8 cellular contexts compared by ENCODE assay signal in the genomic region with DNA sequence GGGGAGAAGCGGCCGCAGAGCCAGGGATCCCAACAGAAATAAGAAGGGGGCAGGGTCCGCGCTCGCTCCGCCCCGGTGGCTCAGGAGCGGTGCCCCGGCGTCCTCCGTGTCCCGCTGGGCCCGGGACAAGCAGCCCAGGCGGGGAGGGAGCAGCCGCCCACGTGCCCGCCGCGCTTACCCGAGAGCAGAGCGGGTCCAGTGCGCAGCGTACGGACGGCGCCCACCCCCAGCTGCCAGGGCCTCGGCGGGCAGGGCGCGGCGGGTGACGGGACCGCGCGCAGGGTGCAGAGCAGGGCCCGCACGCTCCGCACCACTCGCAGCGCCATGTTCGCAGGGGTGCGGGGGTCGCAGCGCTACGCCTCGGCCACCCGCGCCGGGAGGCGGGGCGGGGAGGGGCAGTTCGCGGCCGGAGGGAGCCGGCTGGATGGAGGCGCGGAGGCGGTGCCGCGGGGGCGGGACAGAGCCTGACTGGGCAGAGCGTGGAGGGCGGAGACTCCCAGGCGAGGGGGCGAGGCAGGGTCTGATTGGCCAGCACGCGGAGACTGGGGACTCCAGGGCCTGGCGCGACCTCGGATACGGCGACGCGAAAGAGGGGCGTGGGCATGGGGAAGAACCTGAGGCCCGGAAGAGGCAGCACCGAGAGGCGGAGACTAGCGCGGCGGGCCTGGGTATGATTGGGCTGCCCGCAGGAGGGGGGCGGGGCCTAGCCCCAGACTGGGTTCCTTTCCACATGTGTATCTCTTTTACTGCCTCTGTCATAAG. TPM values are rescaled to one million over a fixed set of nuclear protein-coding genes. Genes with fewer than 3 reads are reported as not detected.
A peak's percentile ranks its signal among the peaks of the same experiment; 100 is the strongest.
DNase-seq lines count a peak whose midpoint lies in the region; ATAC-seq lines count a peak whose summit lies in the region.

Gene GCSH (minus strand): TSS at position 443 of the 762 bp plus-strand sequence. CDS start 117 bp downstream, at position 326.

- H3K27me3 ChIP-seq in NT2/D1 (ENCODE audit: insufficient read depth, insufficient read length): no peaks in the 10 kb centered on the region

- peaks cover 7% of the 10 kb centered on the region for H3K36me3 ChIP-seq in NT2/D1 (ENCODE audit: insufficient read depth, insufficient read length, low read length)

- in situ Hi-C loops in endometrial microvascular endothelial cells (cut with HindIII; ENCODE audit: inconsistent ontology term, low pct_unique_long_range_greater_than_20kb, low sequenced_read_pairs): no loop called here

- peak; percentile 98 for ATAC-seq in GM21381 (IDR thresholded peaks at IDR 0.05; ENCODE audit: unreplicated experiment)

- peaks cover 2% of the 10 kb centered on the region for H3K4me1 ChIP-seq in NT2/D1 (ENCODE audit: insufficient read depth, insufficient read length)

- peaks cover 7% of the 10 kb centered on the region for H3K9me3 ChIP-seq in NT2/D1 (ENCODE audit: insufficient read depth, low read length)

- H3K4me3 ChIP-seq in NT2/D1 (ENCODE audit: insufficient read length, low read depth): peak within 1 kb of the TSS; percentile 84

- peak within 1 kb of the TSS; percentile 92 for H3K9ac ChIP-seq in NT2/D1 (ENCODE audit: insufficient read length, low read depth)

- peak; percentile 86 for DNase-seq in COLO829 (ENCODE audit: low spot score)
- peak; percentile 42 to 99 (median 98) for DNase-seq in HUDEP-2 (lab: John Stamatoyannopoulos, UW; ENCODE audit: unreplicated experiment in 76 of 76)
- DNase-seq in NT2/D1 (ENCODE audit: low read depth, low spot score): peak; percentile 99
- DNase-seq in activated CD8-positive, alpha-beta memory T cell treated with anti-CD3 and anti-CD28 coated beads, Interleukin-2, amount 50 U/mL, for 24 hours (ENCODE audit: extremely low read depth): peak; percentile 95
- DNase-seq in mesenteric fat pad (ENCODE audit: low spot score): peak; percentile 100
- DNase-seq in stimulated activated CD8-positive, alpha-beta memory T cell treated with anti-CD3 and anti-CD28 coated beads, Interleukin-15, amount 100 ng/mL, for 24 hours (ENCODE audit: low read depth): peak; percentile 88

RNA-seq across cellular contexts. Expression of gene GCSH, which starts in this region (rescaled TPM):
- total RNA-seq in endometrial microvascular endothelial cells (ENCODE audit: inconsistent ontology term) (27.0 TPM), mesenteric fat pad (39.2 TPM)

Comparison
In these comparisons a context has a peak if more than half of its experiments do, and no peak if none do; other contexts are left out.
1. Peak in every context shown above with its lines: DNase-seq, ATAC-seq and H3K4me3 ChIP-seq.